ENCODE assay signal across 10 cellular contexts in the genomic region with DNA sequence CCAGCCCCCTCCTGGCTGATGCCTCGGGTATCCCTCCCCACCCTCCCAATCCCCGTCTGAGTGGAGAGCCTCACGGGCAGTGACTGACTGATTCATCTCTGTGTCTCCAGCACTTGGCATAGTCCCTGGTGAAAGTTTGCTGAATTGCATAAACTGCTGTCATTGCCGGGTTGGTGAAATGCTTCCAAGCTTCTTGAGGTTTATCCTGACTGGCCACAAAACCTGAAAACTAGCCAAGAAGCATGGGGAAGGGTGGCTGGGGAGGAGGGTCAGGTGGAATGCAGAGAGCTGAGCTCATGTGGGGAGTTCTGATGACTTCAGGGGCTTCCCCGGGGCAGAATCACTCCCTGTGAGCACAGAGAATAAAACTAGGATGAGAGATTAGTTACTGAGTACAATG. TPM values are rescaled to one million over a fixed set of nuclear protein-coding genes. Genes with fewer than 3 reads are reported as not detected.
A peak's percentile ranks its signal among the peaks of the same experiment; 100 is the strongest.
DNase-seq lines count a peak whose midpoint lies in the region; ATAC-seq and TF ChIP-seq lines count a peak whose summit lies in the region.
"Had no signal": no experiment of that assay in that cellular context is flagged by ENCODE, and none has a peak within 500 bp of the region (broad histone marks: within the 10 kb centered on the region; RNA-seq: fewer than 3 reads in every experiment).

No MANE protein-coding gene starts in this region.

- peaks cover 7% of the 10 kb centered on the region for H3K4me1 Mint-ChIP-seq in activated T-cell treated with anti-CD3 and anti-CD28 coated beads, Interleukin-2, amount 50 U/mL, for 72 hours (ENCODE audit: low read depth)

- peaks cover 24 to 60% (median 54%) of the 10 kb centered on the region in 5 donors for H3K4me1 ChIP-seq in subcutaneous abdominal adipose tissue (ENCODE audit: control insufficient read depth in 5 of 5, insufficient read depth in 5 of 5, low read length in 5 of 5)
- H3K4me1 ChIP-seq: HAP-1 had no signal

- peak overlapping the region; percentile 94 for H3K27ac ChIP-seq in subcutaneous abdominal adipose tissue (ENCODE audit: low read depth, low read length)

- TF ChIP-seq CTCF in kidney epithelial cell (IDR thresholded peaks at IDR 0.05; ENCODE audit: insufficient read depth, low read length, poor library complexity, severe bottlenecking) = no peak

- DNase-seq in HS-27A (ENCODE audit: low read depth) (peak; percentile 62), T47D (ENCODE audit: low read depth in 1 of 2, low spot score in 1 of 2) (peak; percentile 50 to 94), kidney epithelial cell (ENCODE audit: low read depth) (peak; percentile 97), AML-193 (lab: John Stamatoyannopoulos, UW) (no peak)
- DNase-seq in activated T-cell treated with anti-CD3 and anti-CD28 coated beads, Interleukin-2, amount 50 U/mL, for 72 hours = no peak
- DNase-seq in central memory CD4-positive, alpha-beta T cell = no peak
- DNase-seq: activated naive CD4-positive, alpha-beta T cell treated with anti-CD3 and anti-CD28 coated beads for 36 hours had no signal

- H3K27me3 Mint-ChIP-seq in activated T-cell treated with anti-CD3 and anti-CD28 coated beads, Interleukin-2, amount 50 U/mL, for 72 hours (ENCODE audit: low read depth) = peaks cover 9% of the 10 kb centered on the region

- H3K27me3 ChIP-seq in kidney epithelial cell (ENCODE audit: control insufficient read depth, insufficient read depth, low read length) (peaks cover 5% of the 10 kb centered on the region), subcutaneous abdominal adipose tissue (ENCODE audit: control insufficient read depth in 5 of 5, insufficient read depth in 4 of 5, low read length in 5 of 5) (peaks cover 0 to 3% (median 0%) of the 10 kb centered on the region in 5 donors)

- H3K36me3 ChIP-seq in kidney epithelial cell (ENCODE audit: control insufficient read depth, insufficient read depth, low read length) (no peaks in the 10 kb centered on the region), subcutaneous abdominal adipose tissue (ENCODE audit: control insufficient read depth in 5 of 5, insufficient read depth in 5 of 5, low read length in 5 of 5) (no peaks in the 10 kb centered on the region)
- H3K36me3 ChIP-seq: HAP-1 had no signal

- H3K9me3 ChIP-seq in subcutaneous abdominal adipose tissue (ENCODE audit: control insufficient read depth in 5 of 5, low read length in 5 of 5) = no peaks in the 10 kb centered on the region
- H3K9me3 ChIP-seq: HAP-1 had no signal

- ATAC-seq in activated T-cell treated with anti-CD3 and anti-CD28 coated beads, Interleukin-2, amount 50 U/mL, for 72 hours (replicated peaks in 1 of 2) = no peak
- no peak for ATAC-seq in GM21515 (IDR thresholded peaks at IDR 0.05; ENCODE audit: unreplicated experiment)

- in situ Hi-C loops in T47D (cut with HindIII; ENCODE audit: low pct_unique_long_range_greater_than_20kb, low sequenced_read_pairs) = no loop called here

- H3K4me3 ChIP-seq in kidney epithelial cell (ENCODE audit: low read depth, low read length) = no peak overlapping the region
- no peak overlapping the region for H3K4me3 ChIP-seq in subcutaneous abdominal adipose tissue (ENCODE audit: low read depth in 1 of 5, low read length in 5 of 5)
- H3K4me3 ChIP-seq: HAP-1 had no signal

- peak overlapping the region in 2 of 5 donors; percentile 6 to 41 for H3K9ac ChIP-seq in subcutaneous abdominal adipose tissue (ENCODE audit: low read length in 5 of 5)

- no peaks in the 10 kb centered on the region for H3K9me3 Mint-ChIP-seq in activated T-cell treated with anti-CD3 and anti-CD28 coated beads, Interleukin-2, amount 50 U/mL, for 72 hours
- H3K9me3 Mint-ChIP-seq: activated naive CD4-positive, alpha-beta T cell treated with anti-CD3 and anti-CD28 coated beads for 36 hours had no signal

- H3K4me3 Mint-ChIP-seq in activated T-cell treated with anti-CD3 and anti-CD28 coated beads, Interleukin-2, amount 50 U/mL, for 72 hours = no peak overlapping the region
- H3K4me3 Mint-ChIP-seq: activated naive CD4-positive, alpha-beta T cell treated with anti-CD3 and anti-CD28 coated beads for 36 hours had no signal

- H3K36me3 Mint-ChIP-seq in activated T-cell treated with anti-CD3 and anti-CD28 coated beads, Interleukin-2, amount 50 U/mL, for 72 hours (ENCODE audit: insufficient read depth in 2 of 2) = no peaks in the 10 kb centered on the region

- no peak overlapping the region for H3K27ac Mint-ChIP-seq in activated T-cell treated with anti-CD3 and anti-CD28 coated beads, Interleukin-2, amount 50 U/mL, for 72 hours
- H3K27ac Mint-ChIP-seq: activated naive CD4-positive, alpha-beta T cell treated with anti-CD3 and anti-CD28 coated beads for 36 hours had no signal

RNA-seq across cellular contexts. Expression of a gene that starts 56.9 kb away (rescaled TPM):
- not detected in 2 replicates for total RNA-seq in kidney epithelial cell
- total RNA-seq in activated T-cell treated with anti-CD3 and anti-CD28 coated beads, Interleukin-2, amount 50 U/mL, for 72 hours = not detected
- total RNA-seq: activated naive CD4-positive, alpha-beta T cell treated with anti-CD3 and anti-CD28 coated beads for 36 hours had no signal

Comparison
In these comparisons a context has a peak if more than half of its experiments do, and no peak if none do; other contexts are left out.
1. DNase-seq: peak in HS-27A (single experiment), T47D (2 of 2) and kidney epithelial cell (single experiment); none in activated T-cell treated with anti-CD3 and anti-CD28 coated beads, Interleukin-2, amount 50 U/mL, for 72 hours (0 of 2), central memory CD4-positive, alpha-beta T cell (single experiment) and AML-193 (0 of 2).